1 cellular context compared by ENCODE assay signal in genomic region chr3:16322189-16322588, GRCh38.
TF ChIP-seq lines count a peak whose summit lies in the region.

No MANE protein-coding gene starts in this region.

TF ChIP-seq in GM23338, 12 proteins besides CTCF, POLR2A, EP300 and RAD21:
- TF ChIP-seq REST (IDR thresholded peaks at IDR 0.05; ENCODE audit: unreplicated experiment) (no peak), EZH2 (IDR thresholded peaks at IDR 0.05; ENCODE audit: low read depth, unreplicated experiment) (no peak), ZNF114 (CRISPR knock-in tag; IDR thresholded peaks at IDR 0.05) (no peak), NANOG (IDR thresholded peaks at IDR 0.05; ENCODE audit: borderline replicate concordance) (no peak), ETS1 (IDR thresholded peaks at IDR 0.05) (no peak), STAT1 (IDR thresholded peaks at IDR 0.05; ENCODE audit: unreplicated experiment) (no peak), POLR2AphosphoS5 (IDR thresholded peaks at IDR 0.05; ENCODE audit: low read depth) (no peak), CREB1 (CRISPR knock-in tag; IDR thresholded peaks at IDR 0.05; ENCODE audit: low read depth) (no peak), JUNB (IDR thresholded peaks at IDR 0.05; ENCODE audit: unreplicated experiment) (no peak), ZNF462 (CRISPR knock-in tag; IDR thresholded peaks at IDR 0.05) (no peak), EZH2phosphoT487 (IDR thresholded peaks at IDR 0.05; ENCODE audit: unreplicated experiment) (no peak), ZNF331 (CRISPR knock-in tag; IDR thresholded peaks at IDR 0.05; ENCODE audit: low read depth) (no peak)
